Comparison of ENCODE assay signal across 8 cellular contexts in genomic region chr22:19986011-19986409, GRCh38. TPM values are rescaled to one million over a fixed set of nuclear protein-coding genes. Genes with fewer than 3 reads are reported as not detected.
DNase-seq lines count a peak whose midpoint lies in the region; ATAC-seq and TF ChIP-seq lines count a peak whose summit lies in the region.

No MANE protein-coding gene starts in this region.

- peak overlapping the region; percentile 97; the same call in 1 of the 2 replicates for H3K4me2 ChIP-seq in MM.1S (ENCODE audit: low read depth, low read length)
- H3K4me2 ChIP-seq in neural progenitor cell, result peak overlapping the region; percentile 96

- no peaks in the 10 kb centered on the region for H3K9me3 Mint-ChIP-seq in neural progenitor cell

- no peaks in the 10 kb centered on the region for H3K79me2 ChIP-seq in MM.1S (ENCODE audit: low read length)
- H3K79me2 ChIP-seq in neural progenitor cell (ENCODE audit: low read depth), result peaks cover 33% of the 10 kb centered on the region

- H2AFZ ChIP-seq in MM.1S (ENCODE audit: low read length) (no peak overlapping the region), neural progenitor cell (replicated peaks) (no peak overlapping the region)

- H3K27ac ChIP-seq in MM.1S (ENCODE audit: low read length) (no peak overlapping the region), neural progenitor cell (no peak overlapping the region)

- DNase-seq in AG10803 (ENCODE audit: low read depth) (no peak), MM.1S (no peak), epithelial cell of proximal tubule (ENCODE audit: low read depth) (no peak), neural progenitor cell (ENCODE audit: low spot score) (no peak), 8988T (no peak)

- H3K9ac ChIP-seq in MM.1S (ENCODE audit: low read length) (no peak overlapping the region), neural progenitor cell (peak overlapping the region; percentile 69)

- H3K27me3 ChIP-seq in MM.1S (replicated peaks; ENCODE audit: insufficient read depth, low read length), result peaks cover 22% of the 10 kb centered on the region
- H3K27me3 ChIP-seq in neural progenitor cell, result no peaks in the 10 kb centered on the region

- peaks cover 3% of the 10 kb centered on the region for H3K27me3 Mint-ChIP-seq in neural progenitor cell (ENCODE audit: insufficient read depth, low read depth)

- no peak overlapping the region for H3K27ac Mint-ChIP-seq in neural progenitor cell

- ATAC-seq in GM18505 (IDR thresholded peaks at IDR 0.05; ENCODE audit: unreplicated experiment), result no peak
- ATAC-seq in GM19463 (IDR thresholded peaks at IDR 0.05; ENCODE audit: unreplicated experiment), result no peak
- ATAC-seq in HG02623 (IDR thresholded peaks at IDR 0.05; ENCODE audit: unreplicated experiment), result no peak

- H3K4me3 Mint-ChIP-seq in neural progenitor cell, result peak overlapping the region; percentile 90

- peaks cover 16% of the 10 kb centered on the region for H3K4me1 ChIP-seq in MM.1S (ENCODE audit: low read length)
- peaks cover 10% of the 10 kb centered on the region for H3K4me1 ChIP-seq in neural progenitor cell

- H3K36me3 ChIP-seq in MM.1S (replicated peaks; ENCODE audit: insufficient read depth, low read length) (no peaks in the 10 kb centered on the region), neural progenitor cell (no peaks in the 10 kb centered on the region)

- TF ChIP-seq CTCF in AG10803 (conservative IDR thresholded peaks at IDR 0.05; ENCODE audit: low read length) (no peak), MM.1S (IDR thresholded peaks at IDR 0.05; ENCODE audit: low read length) (no peak), epithelial cell of proximal tubule (conservative IDR thresholded peaks at IDR 0.05; ENCODE audit: low read depth, low read length) (no peak), neural progenitor cell (IDR thresholded peaks at IDR 0.05) (no peak)

- no peak for TF ChIP-seq POLR2A in GM18505 (IDR thresholded peaks at IDR 0.05; ENCODE audit: borderline replicate concordance, extremely low read depth, insufficient read depth, insufficient read length)

- H3K36me3 Mint-ChIP-seq in neural progenitor cell, result peaks cover 2% of the 10 kb centered on the region

- H3F3A ChIP-seq in MM.1S (ENCODE audit: insufficient read depth, low read length), result no peaks in the 10 kb centered on the region
- H3F3A ChIP-seq in neural progenitor cell (ENCODE audit: low read depth), result peaks cover 10% of the 10 kb centered on the region

- H4K20me1 ChIP-seq in MM.1S (ENCODE audit: insufficient read depth, low read length), result no peaks in the 10 kb centered on the region
- peaks cover 50% of the 10 kb centered on the region for H4K20me1 ChIP-seq in neural progenitor cell (ENCODE audit: low read depth)

- peaks cover 25% of the 10 kb centered on the region for H3K4me1 Mint-ChIP-seq in neural progenitor cell

- H3K4me3 ChIP-seq in AG10803 (ENCODE audit: low read length) (peak overlapping the region; percentile 66), MM.1S (ENCODE audit: low read length) (no peak overlapping the region), epithelial cell of proximal tubule (ENCODE audit: low read depth, low read length) (peak overlapping the region; percentile 72), neural progenitor cell (peak overlapping the region; percentile 92)

- H3K9me3 ChIP-seq in MM.1S (replicated peaks; ENCODE audit: insufficient read depth, low read length), result no peaks in the 10 kb centered on the region
- H3K9me3 ChIP-seq in neural progenitor cell (ENCODE audit: low read depth), result no peaks in the 10 kb centered on the region

- no peaks in the 10 kb centered on the region for H3K9me2 ChIP-seq in MM.1S (replicated peaks; ENCODE audit: insufficient read depth, low read length)

RNA-seq across cellular contexts. Expression of gene ARVCF, which starts 30.6 kb away (rescaled TPM):
- total RNA-seq in epithelial cell of proximal tubule, result 53.2 and 109 TPM in 2 replicates
- total RNA-seq in neural progenitor cell (ENCODE audit: low replicate concordance), result 35.4 and 159 TPM in 2 replicates

RNA-seq across cellular contexts. Expression of gene TANGO2, which starts 34.9 kb away (rescaled TPM):
- total RNA-seq in epithelial cell of proximal tubule, result 14.8 and 30.0 TPM in 2 replicates
- 9.1 and 10.0 TPM in 2 replicates for total RNA-seq in neural progenitor cell (ENCODE audit: low replicate concordance)

RNA-seq across cellular contexts. Expression of gene TXNRD2, which starts 44.4 kb away (rescaled TPM):
- total RNA-seq in epithelial cell of proximal tubule (5.8 and 34.7 TPM in 2 replicates), neural progenitor cell (ENCODE audit: low replicate concordance) (0.19 and 3.1 TPM in 2 replicates)

RNA-seq across cellular contexts. Expression of gene COMT, which starts 44.4 kb away (rescaled TPM):
- total RNA-seq in epithelial cell of proximal tubule (233 and 272 TPM in 2 replicates), neural progenitor cell (ENCODE audit: low replicate concordance) (1.1 and 1.3 TPM in 2 replicates)
